In genomic region chr1:66980745-66981367, GRCh38 we compare ENCODE assay signal across 8 cellular contexts. TPM values are rescaled to one million over a fixed set of nuclear protein-coding genes. Genes with fewer than 3 reads are reported as not detected.
DNase-seq lines count a peak whose midpoint lies in the region; ATAC-seq, FAIRE-seq and TF ChIP-seq lines count a peak whose summit lies in the region.

No MANE protein-coding gene starts in this region.

- 42 to 70% (median 58%) methylated on average over 1 of the region's 1 CpG for WGBS in spleen, 5 donors

- DNase-seq in NCI-H82 (lab: John Stamatoyannopoulos, UW) (peak; percentile 5), NCI-H82 treated with DMSO at 0.1 percent for 48 hours (lab: John Stamatoyannopoulos, UW; ENCODE audit: unreplicated experiment) (no peak), Peyer's patch (no peak), fibroblast of gingiva (ENCODE audit: low read depth) (peak; percentile 55), spleen (no peak), HTR-8/SVneo (ENCODE audit: insufficient read length, low spot score) (no peak), SKM-1 (lab: John Stamatoyannopoulos, UW; ENCODE audit: unreplicated experiment) (no peak)

- H3K9me3 ChIP-seq in Peyer's patch (no peaks in the 10 kb centered on the region), spleen (no peaks in the 10 kb centered on the region)

- no peak for FAIRE-seq in HTR-8/SVneo (lab: Jason Lieb, UNC)

- peak overlapping the region in 1 of 4 donors; percentile 10 for H3K4me3 ChIP-seq in Peyer's patch
- H3K4me3 ChIP-seq in spleen, result peak overlapping the region in 2 of 8 donors; percentile 23 to 35

- TF ChIP-seq CTCF in Peyer's patch (IDR thresholded peaks at IDR 0.05) (no peak), spleen (IDR thresholded peaks at IDR 0.05 in 8 of 11, conservative IDR thresholded peaks at IDR 0.05 in 3 of 11) (no peak)

- ATAC-seq in HG02840 (IDR thresholded peaks at IDR 0.05; ENCODE audit: low FRiP score, unreplicated experiment), result no peak

- intact Hi-C loops in spleen (cut with DNase I; ENCODE audit: low total_unique reads), result no loop called here

- TF ChIP-seq POLR2A in Peyer's patch (IDR thresholded peaks at IDR 0.05), result no peak
- TF ChIP-seq POLR2A in spleen (IDR thresholded peaks at IDR 0.05), result no peak

- peaks cover 0 to 69% (median 0%) of the 10 kb centered on the region in 3 donors for H3K36me3 ChIP-seq in Peyer's patch
- H3K36me3 ChIP-seq in spleen, result peaks cover 0 to 97% (median 45%) of the 10 kb centered on the region in 6 donors

- H3K4me1 ChIP-seq in Peyer's patch (peaks cover 0 to 9% (median 0%) of the 10 kb centered on the region in 4 donors), spleen (peaks cover 0 to 27% (median 23%) of the 10 kb centered on the region in 6 donors)

- H3K27ac ChIP-seq in Peyer's patch (peak overlapping the region in 3 of 4 donors; percentile 13 to 57 (median 31)), spleen (peak overlapping the region in 7 of 8 donors; percentile 63 to 83 (median 73))

- H3K27me3 ChIP-seq in Peyer's patch (no peaks in the 10 kb centered on the region), spleen (replicated peaks in 1 of 7) (no peaks in the 10 kb centered on the region)

RNA-seq across cellular contexts. Expression of gene MIER1, which starts 56.1 kb away (rescaled TPM):
- 10 to 100 TPM; 25.3 to 56.1 (median 39.5) TPM for total RNA-seq in Peyer's patch
- 10 to 100 TPM; 42.2 to 55.8 (median 46.5) TPM for total RNA-seq in spleen
- 10 to 100 TPM; 10.3 to 15.7 (median 12.5) TPM for polyA plus RNA-seq in spleen

RNA-seq across cellular contexts. Expression of gene DNAI4, which starts 56.2 kb away (rescaled TPM):
- total RNA-seq in Peyer's patch (10 to 100 TPM in 1 of 4 donors, 1 to 10 TPM in 3; 1.8 to 12.4 (median 3.3) TPM), spleen (1 to 10 TPM; 2.3 to 8.1 (median 6.0) TPM)
- polyA plus RNA-seq in spleen, result 1 to 10 TPM in 1 of 3 donors, under 1 TPM in 2; 0.78 to 1.6 (median 0.99) TPM

Comparison
In these comparisons a context has a peak if more than half of its experiments do, and no peak if none do; other contexts are left out.
1. DNase-seq: peak in NCI-H82 (single experiment) and fibroblast of gingiva (single experiment); none in NCI-H82 treated with DMSO at 0.1 percent for 48 hours (single experiment), Peyer's patch (0 of 3), spleen (single experiment), HTR-8/SVneo (single experiment) and SKM-1 (single experiment).